Comparison of ENCODE assay signal across 3 cellular contexts in genomic region chr3:44816334-44816733, GRCh38.
A peak's percentile ranks its signal among the peaks of the same experiment; 100 is the strongest.
TF ChIP-seq lines count a peak whose summit lies in the region.

No MANE protein-coding gene starts in this region.

TF ChIP-seq in HEK293, 187 proteins besides CTCF, POLR2A, EP300 and RAD21:
- TF ChIP-seq ZNF146 (tag by site-specific recombination; IDR thresholded peaks at IDR 0.05), result peak; percentile 57; the same call in 1 of the 2 replicates
TF ChIP-seq in HEK293: peak in this region for 1; not testable (repeated sequence) for 186.

TF ChIP-seq in SK-N-SH treated with all-trans-retinoic acid at 6 μM for 48 hours, 23 proteins besides CTCF, POLR2A, EP300 and RAD21:
- TF ChIP-seq ZNF8 (CRISPR knock-in tag; IDR thresholded peaks at IDR 0.05), result 0 out of 2 replicates have a peak, but pooled peaks have one; percentile 41

TF ChIP-seq in K562, 482 proteins besides CTCF, POLR2A, EP300 and RAD21:
- TF ChIP-seq ZNF146 (CRISPR knock-in tag; IDR thresholded peaks at IDR 0.05; ENCODE audit: unreplicated experiment), result peak; percentile 60
